Comparison of ENCODE assay signal across 14 cellular contexts in the genomic region with DNA sequence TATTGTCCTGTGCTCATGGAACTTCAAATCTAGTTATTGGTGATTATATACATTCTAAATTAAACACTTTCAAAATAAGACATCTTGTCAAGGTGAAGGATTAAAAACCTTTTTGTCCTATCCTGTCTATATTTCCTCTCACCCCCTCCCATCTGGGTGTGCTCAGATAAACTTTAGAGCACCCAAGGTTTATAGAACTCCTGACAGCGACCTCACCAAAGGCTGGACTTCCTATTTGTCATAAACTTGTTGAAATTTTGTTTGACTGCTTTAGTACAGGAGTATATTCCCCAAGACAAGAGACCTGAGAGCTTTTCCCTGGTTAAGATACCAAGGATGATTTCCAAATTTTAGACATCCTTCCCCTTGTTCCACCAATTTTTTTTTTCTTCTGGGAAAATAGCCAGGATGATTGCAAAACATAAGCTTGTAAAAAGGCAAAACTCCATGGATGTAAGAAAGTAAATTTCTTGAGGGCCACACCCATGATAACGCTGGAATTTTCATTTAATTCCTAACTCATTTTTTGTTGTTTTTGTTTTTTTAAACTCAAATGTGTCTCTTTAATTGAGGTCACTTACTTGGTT. TPM values are rescaled to one million over a fixed set of nuclear protein-coding genes. Genes with fewer than 3 reads are reported as not detected.
DNase-seq lines count a peak whose midpoint lies in the region; ATAC-seq, FAIRE-seq and TF ChIP-seq lines count a peak whose summit lies in the region.
"Had no signal": no experiment of that assay in that cellular context is flagged by ENCODE, and none has a peak within 500 bp of the region (broad histone marks: within the 10 kb centered on the region; RNA-seq: fewer than 3 reads in every experiment).

No MANE protein-coding gene starts in this region.

- peaks cover 19% of the 10 kb centered on the region for H3K4me1 Mint-ChIP-seq in activated CD4-positive, alpha-beta T cell treated with anti-CD3 and anti-CD28 coated beads for 36 hours
- H3K4me1 Mint-ChIP-seq: activated CD8-positive, alpha-beta memory T cell treated with anti-CD3 and anti-CD28 coated beads, Interleukin-2, amount 10 ng/mL, durations not matched to agents 7 days and 5 days had no signal

- POLR2A ChIA-PET in activated CD4-positive, alpha-beta T cell treated with anti-CD3 and anti-CD28 coated beads for 36 hours (lab: Charles Lee), result no interaction called here

- CTCF ChIA-PET in activated CD4-positive, alpha-beta T cell treated with anti-CD3 and anti-CD28 coated beads for 36 hours (lab: Charles Lee), result interaction anchor here (0.6 to 1.3 kb wide), 2 partner anchors 23 to 179 kb away, joined by 3 to 5 read pairs; no protein-coding TSS in a partner anchor

- ATAC-seq in activated CD4-positive, alpha-beta T cell treated with anti-CD3 and anti-CD28 coated beads for 36 hours, result no peak
- ATAC-seq: activated CD8-positive, alpha-beta memory T cell treated with anti-CD3 and anti-CD28 coated beads, Interleukin-2, amount 10 ng/mL, durations not matched to agents 7 days and 5 days had no signal

- H3K9me3 Mint-ChIP-seq in activated CD4-positive, alpha-beta T cell treated with anti-CD3 and anti-CD28 coated beads for 36 hours (ENCODE audit: low read depth), result no peaks in the 10 kb centered on the region
- H3K9me3 Mint-ChIP-seq: CD14-positive monocyte; central memory CD8-positive, alpha-beta T cell; stimulated activated naive CD8-positive, alpha-beta T cell treated with anti-CD3 and anti-CD28 coated beads, Interleukin-15, Interleukin-2, amounts not matched to agents 100 ng/mL and 50 ng/mL, for 24 hours had no signal

- H3K9me3 ChIP-seq in muscle layer of colon (ENCODE audit: low read length), result no peaks in the 10 kb centered on the region

- H3K4me1 ChIP-seq in muscle layer of colon (ENCODE audit: insufficient read depth, low read length), result no peaks in the 10 kb centered on the region

- H3K36me3 Mint-ChIP-seq in activated CD4-positive, alpha-beta T cell treated with anti-CD3 and anti-CD28 coated beads for 36 hours (ENCODE audit: low read depth), result no peaks in the 10 kb centered on the region
- H3K36me3 Mint-ChIP-seq: activated CD8-positive, alpha-beta memory T cell treated with anti-CD3 and anti-CD28 coated beads, Interleukin-2, amount 10 ng/mL, durations not matched to agents 7 days and 5 days had no signal

- no peaks in the 10 kb centered on the region for H3K27me3 ChIP-seq in muscle layer of colon (ENCODE audit: control insufficient read depth in 1 of 2, insufficient read depth in 2 of 2, low read length in 2 of 2)

- no peak overlapping the region for H3K27ac Mint-ChIP-seq in activated CD4-positive, alpha-beta T cell treated with anti-CD3 and anti-CD28 coated beads for 36 hours
- H3K27ac Mint-ChIP-seq: activated CD8-positive, alpha-beta memory T cell treated with anti-CD3 and anti-CD28 coated beads, Interleukin-2, amount 10 ng/mL, durations not matched to agents 7 days and 5 days; stimulated activated naive CD8-positive, alpha-beta T cell treated with anti-CD3 and anti-CD28 coated beads, Interleukin-15, Interleukin-2, amounts not matched to agents 100 ng/mL and 50 ng/mL, for 24 hours had no signal

- FAIRE-seq in endometrium (lab: Jason Lieb, UNC), result peak; percentile 93
- FAIRE-seq: islet of Langerhans had no signal

- no peak overlapping the region for H3K9ac ChIP-seq in muscle layer of colon (ENCODE audit: low read length)

- H3K4me3 Mint-ChIP-seq in activated CD4-positive, alpha-beta T cell treated with anti-CD3 and anti-CD28 coated beads for 36 hours, result no peak overlapping the region
- H3K4me3 Mint-ChIP-seq: activated CD8-positive, alpha-beta memory T cell treated with anti-CD3 and anti-CD28 coated beads, Interleukin-2, amount 10 ng/mL, durations not matched to agents 7 days and 5 days; central memory CD8-positive, alpha-beta T cell; stimulated activated naive CD8-positive, alpha-beta T cell treated with anti-CD3 and anti-CD28 coated beads, Interleukin-15, Interleukin-2, amounts not matched to agents 100 ng/mL and 50 ng/mL, for 24 hours had no signal

- TF ChIP-seq CTCF in AG09319 (IDR thresholded peaks at IDR 0.05; ENCODE audit: low read depth, low read length), result no peak

- H3K27ac ChIP-seq in muscle layer of colon (ENCODE audit: low read depth, low read length), result peak overlapping the region; percentile 3

- H3K4me3 ChIP-seq in muscle layer of colon (ENCODE audit: low read depth in 1 of 2, low read length in 2 of 2), result no peak overlapping the region
- H3K4me3 ChIP-seq: skin epidermis had no signal

- no peaks in the 10 kb centered on the region for H3K27me3 Mint-ChIP-seq in activated CD4-positive, alpha-beta T cell treated with anti-CD3 and anti-CD28 coated beads for 36 hours
- H3K27me3 Mint-ChIP-seq: activated CD8-positive, alpha-beta memory T cell treated with anti-CD3 and anti-CD28 coated beads, Interleukin-2, amount 10 ng/mL, durations not matched to agents 7 days and 5 days; central memory CD8-positive, alpha-beta T cell; stimulated activated naive CD8-positive, alpha-beta T cell treated with anti-CD3 and anti-CD28 coated beads, Interleukin-15, Interleukin-2, amounts not matched to agents 100 ng/mL and 50 ng/mL, for 24 hours had no signal

- no peaks in the 10 kb centered on the region for H3K36me3 ChIP-seq in muscle layer of colon (ENCODE audit: insufficient read depth, low read length)

- intact Hi-C loops in activated CD4-positive, alpha-beta T cell treated with anti-CD3 and anti-CD28 coated beads for 36 hours (cut with DNase I, micrococcal nuclease), result no loop called here

- peak; percentile 62 for DNase-seq in AG09319 (ENCODE audit: extremely low read depth, low read depth)
- DNase-seq in LoVo (ENCODE audit: low spot score), result peak; percentile 46
- DNase-seq in dermis blood vessel endothelial cell, result no peak
- DNase-seq in activated CD4-positive, alpha-beta T cell treated with anti-CD3 and anti-CD28 coated beads for 36 hours, result no peak
- no peak for DNase-seq in activated CD4-positive, CD25-positive, alpha-beta regulatory T cell (lab: John Stamatoyannopoulos, UW)
- no peak for DNase-seq in NCI-H526 treated with DMSO at 0.1 percent for 48 hours (lab: John Stamatoyannopoulos, UW)
- DNase-seq: activated CD8-positive, alpha-beta memory T cell treated with anti-CD3 and anti-CD28 coated beads, Interleukin-2, amount 10 ng/mL, durations not matched to agents 7 days and 5 days had no signal

RNA-seq across cellular contexts. Expression of a gene that starts 33.0 kb away (rescaled TPM):
- total RNA-seq in dermis blood vessel endothelial cell, result 7.2 and 10.6 TPM in 2 replicates
- 1 to 10 TPM; 4.5 to 4.9 TPM for total RNA-seq in activated CD4-positive, alpha-beta T cell treated with anti-CD3 and anti-CD28 coated beads for 36 hours

Comparison
In these comparisons a context has a peak if more than half of its experiments do, and no peak if none do; other contexts are left out.
1. DNase-seq: peak in AG09319 (single experiment) and LoVo (single experiment); none in dermis blood vessel endothelial cell (single experiment), activated CD4-positive, alpha-beta T cell treated with anti-CD3 and anti-CD28 coated beads for 36 hours (single experiment), activated CD4-positive, CD25-positive, alpha-beta regulatory T cell (0 of 4) and NCI-H526 treated with DMSO at 0.1 percent for 48 hours (single experiment).